8 cellular contexts compared by ENCODE assay signal in the genomic region with DNA sequence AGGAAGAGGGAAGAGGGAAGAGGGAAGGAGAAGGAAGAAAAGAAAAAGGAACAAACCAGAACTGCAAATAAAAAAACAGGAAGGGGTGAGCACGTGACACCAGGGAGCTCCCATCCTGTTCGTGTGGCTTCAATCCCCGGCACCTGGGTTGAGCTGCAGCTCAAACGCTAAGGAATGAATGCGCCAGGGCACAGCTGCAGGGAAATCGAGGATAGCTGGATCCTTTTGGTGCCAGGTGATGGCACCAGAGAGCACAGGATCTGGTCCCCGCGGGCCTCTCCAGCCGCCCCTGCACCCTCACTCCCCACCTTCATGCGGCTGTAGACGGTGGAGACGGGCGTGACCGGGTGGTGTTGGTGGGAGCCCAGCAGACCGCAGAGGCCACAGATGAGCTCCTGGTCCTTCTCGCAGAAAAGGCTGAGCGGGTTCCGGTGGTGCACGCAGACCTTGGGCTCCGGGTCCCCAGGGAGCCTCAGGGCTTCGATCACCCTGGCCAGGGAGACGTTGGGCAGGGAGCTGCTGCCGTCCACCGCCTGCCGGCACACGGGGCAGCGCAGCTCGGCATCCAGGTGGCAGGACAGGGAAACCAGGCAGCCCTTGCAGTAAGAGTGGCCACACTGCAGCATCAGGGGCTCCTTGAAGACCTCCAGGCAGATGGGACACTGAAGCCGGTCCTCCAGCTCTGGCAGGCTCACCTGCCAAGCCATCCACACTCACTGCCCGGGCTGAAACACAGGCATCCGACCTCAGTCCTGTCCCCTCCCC. TPM values are rescaled to one million over a fixed set of nuclear protein-coding genes. Genes with fewer than 3 reads are reported as not detected.
DNase-seq lines count a peak whose midpoint lies in the region; ATAC-seq and TF ChIP-seq lines count a peak whose summit lies in the region.
"Not testable (repeated sequence)": the region's sequence is repeated elsewhere in the genome, so short reads cannot be mapped to it uniquely, and the experiment has no call there.

No MANE protein-coding gene starts in this region.

- not testable (repeated sequence) for H3K9me3 ChIP-seq in upper lobe of right lung

- H3K27ac ChIP-seq in HL-60 (replicated peaks), result peak overlapping the region; percentile 18; the same call in 1 of the 2 replicates
- H3K27ac ChIP-seq in brain microvascular endothelial cell, upper lobe of right lung: not testable (repeated sequence)

- TF ChIP-seq CTCF in HL-60 (IDR thresholded peaks at IDR 0.05; ENCODE audit: insufficient read depth, low read length) (peak; percentile 6), brain microvascular endothelial cell (IDR thresholded peaks at IDR 0.05; ENCODE audit: low read depth, low read length, missing control alignments) (peak; percentile 78), upper lobe of right lung (IDR thresholded peaks at IDR 0.05) (peak; percentile 49)

- not testable (repeated sequence) for H3K4me1 ChIP-seq in upper lobe of right lung

- DNase-seq in G401 (ENCODE audit: low spot score), result peak; percentile 68
- peak; percentile 86 to 87 for DNase-seq in HL-60 (ENCODE audit: low read depth in 1 of 2, low spot score in 1 of 2)
- DNase-seq in NCI-H69 (lab: John Stamatoyannopoulos, UW), result peak; percentile 93
- peak; percentile 25 for DNase-seq in activated CD4-positive, alpha-beta T cell treated with anti-CD3 and anti-CD28 coated beads for 1 hour
- peak; percentile 22 for DNase-seq in brain microvascular endothelial cell
- DNase-seq in hypothalamus (lab: John Stamatoyannopoulos, UW), result peak in 36 of 51 donors; percentile 1 to 55 (median 32)
- DNase-seq in putamen (ENCODE audit: low spot score), result peak; percentile 27
- peak; percentile 69 for DNase-seq in upper lobe of right lung

- H3K27me3 ChIP-seq in HL-60 (ENCODE audit: insufficient read depth, poor library complexity, severe bottlenecking); brain microvascular endothelial cell (replicated peaks); upper lobe of right lung: not testable (repeated sequence)

- H3K4me3 ChIP-seq in HL-60 (replicated peaks; ENCODE audit: insufficient read depth, low read length) (peak overlapping the region; percentile 34), upper lobe of right lung (peak overlapping the region; percentile 14)
- H3K4me3 ChIP-seq in brain microvascular endothelial cell (ENCODE audit: low read depth, low read length), result not testable (repeated sequence)

- intact Hi-C loops in upper lobe of right lung (cut with DNase I), result not testable (repeated sequence)

- ATAC-seq in upper lobe of right lung, result peak; percentile 77

- not testable (repeated sequence) for H3K36me3 ChIP-seq in brain microvascular endothelial cell (replicated peaks); upper lobe of right lung

- in situ Hi-C loops in G401 (cut with HindIII; ENCODE audit: low sequenced_read_pairs); brain microvascular endothelial cell (cut with HindIII; ENCODE audit: low pct_ligation_motif_present, low sequenced_read_pairs): not testable (repeated sequence)

RNA-seq across cellular contexts. Expression of gene TRIM50, which starts 3.6 kb away (rescaled TPM):
- total RNA-seq in G401 (2014; rRNA removed; shearing (Covaris generic)), result not detected in 2 replicates
- total RNA-seq in upper lobe of right lung, result 0.20 TPM

RNA-seq across cellular contexts. Expression of gene FKBP6, which starts 3.7 kb away (rescaled TPM):
- not detected in 2 replicates for total RNA-seq in G401 (2014; rRNA removed; shearing (Covaris generic))
- total RNA-seq in upper lobe of right lung, result not detected

RNA-seq across cellular contexts. Expression of gene NSUN5, which starts 15.6 kb away (rescaled TPM):
- 52.7 and 66.8 TPM in 2 replicates for total RNA-seq in G401 (2014; rRNA removed; shearing (Covaris generic))
- total RNA-seq in upper lobe of right lung, result 22.4 TPM

Comparison
In these comparisons a context has a peak if more than half of its experiments do, and no peak if none do; other contexts are left out.
1. DNase-seq: peak in every context shown above with its lines; median percentile 93 in NCI-H69; 86 in HL-60; 69 in upper lobe of right lung; 68 in G401; 32 in hypothalamus; 27 in putamen; 25 in activated CD4-positive, alpha-beta T cell treated with anti-CD3 and anti-CD28 coated beads for 1 hour; 22 in brain microvascular endothelial cell.
2. CTCF ChIP-seq: peak in every context shown above with its lines; median percentile 78 in brain microvascular endothelial cell; 49 in upper lobe of right lung; 6 in HL-60.